ENCODE assay signal across 11 cellular contexts in the genomic region with DNA sequence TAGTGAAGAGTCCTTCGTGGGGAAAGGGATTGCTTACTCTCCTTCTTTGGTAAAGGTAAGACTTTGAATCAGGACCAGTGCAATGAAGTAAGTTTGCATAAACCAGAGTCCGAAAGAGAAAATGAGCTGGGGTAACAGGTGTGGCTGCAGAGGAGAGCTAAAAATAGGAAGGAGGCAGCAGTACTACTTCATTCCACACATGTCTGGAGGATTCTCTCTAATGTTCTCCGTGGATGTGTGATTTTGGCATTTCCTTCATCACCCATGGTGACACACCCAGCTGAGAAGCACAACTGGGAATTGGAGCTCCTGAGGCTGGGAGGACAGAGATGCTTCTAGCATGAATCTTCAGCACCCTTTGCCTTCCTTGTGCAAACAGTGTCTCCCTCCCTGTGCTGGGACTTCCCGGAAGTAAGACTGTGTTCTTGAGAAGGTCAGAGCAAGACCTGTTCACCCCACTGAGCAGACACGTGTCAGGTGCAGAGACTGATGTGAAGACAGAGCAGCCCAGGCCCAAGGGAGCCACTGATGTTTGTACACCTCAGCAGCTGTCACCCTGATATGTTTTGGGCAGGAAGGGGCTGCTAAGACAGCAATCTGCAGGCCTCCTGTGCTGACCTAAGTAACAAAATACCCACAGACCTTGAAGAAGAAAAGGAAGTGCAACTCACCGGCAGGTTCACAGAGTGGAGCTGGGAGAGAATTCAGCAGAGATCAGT. TPM values are rescaled to one million over a fixed set of nuclear protein-coding genes. Genes with fewer than 3 reads are reported as not detected.
DNase-seq lines count a peak whose midpoint lies in the region; ATAC-seq and TF ChIP-seq lines count a peak whose summit lies in the region.
"Had no signal": no experiment of that assay in that cellular context is flagged by ENCODE, and none has a peak within 500 bp of the region (broad histone marks: within the 10 kb centered on the region; RNA-seq: fewer than 3 reads in every experiment).

No MANE protein-coding gene starts in this region.

- H3K4me3 ChIP-seq in GM08714 (ENCODE audit: low read length), result peak overlapping the region; percentile 6; the same call in 1 of the 2 replicates
- no peak overlapping the region for H3K4me3 ChIP-seq in PC-3 (ENCODE audit: low read length)
- H3K4me3 ChIP-seq: lower lobe of right lung had no signal

- intact Hi-C loops in PC-3 (cut with micrococcal nuclease), result no loop called here

- ATAC-seq in GM19324 (IDR thresholded peaks at IDR 0.05; ENCODE audit: low FRiP score, unreplicated experiment) (peak; percentile 90), HG02885 (IDR thresholded peaks at IDR 0.05; ENCODE audit: poor library complexity, unreplicated experiment) (peak; percentile 87), PC-3 (no peak)

- CTCF ChIA-PET in PC-3 (lab: Charles Lee), result no interaction called here

- no peak overlapping the region for H3K9ac ChIP-seq in PC-3 (ENCODE audit: low read length)

- H3K36me3 ChIP-seq in PC-3 (ENCODE audit: low read depth, low read length), result no peaks in the 10 kb centered on the region
- H3K36me3 ChIP-seq: lower lobe of right lung had no signal

- H3K4me1 ChIP-seq in PC-3 (ENCODE audit: insufficient read depth, low read length), result no peaks in the 10 kb centered on the region
- H3K4me1 ChIP-seq: lower lobe of right lung had no signal

- POLR2A ChIA-PET in PC-3 (lab: Charles Lee; ENCODE audit: unreplicated experiment), result no interaction called here

- H3K9me3 ChIP-seq in PC-3 (ENCODE audit: low read length), result no peaks in the 10 kb centered on the region
- H3K9me3 ChIP-seq: lower lobe of right lung had no signal

- no peak for TF ChIP-seq CTCF in PC-3 (conservative IDR thresholded peaks at IDR 0.05; ENCODE audit: low read depth, low read length)

- H3K9me2 ChIP-seq in PC-3 (replicated peaks; ENCODE audit: low read length), result no peaks in the 10 kb centered on the region

- BruUV-seq in PC-3 (replicated peaks; lab: Mats Ljungman, UMichigan), result no TSS peak

- no peaks in the 10 kb centered on the region for H3K79me2 ChIP-seq in PC-3 (ENCODE audit: low read length)

- H4K20me1 ChIP-seq in PC-3 (ENCODE audit: low read length), result no peaks in the 10 kb centered on the region

- H3K27me3 ChIP-seq in PC-3 (ENCODE audit: low read length), result peaks cover 59% of the 10 kb centered on the region

- H2AFZ ChIP-seq in PC-3 (ENCODE audit: low read length), result no peak overlapping the region

- H3K4me2 ChIP-seq in PC-3 (ENCODE audit: low read length), result no peak overlapping the region

- H3K27ac ChIP-seq in PC-3 (ENCODE audit: low read length), result no peak overlapping the region
- H3K27ac ChIP-seq: lower lobe of right lung had no signal

- DNase-seq in NAMALWA (ENCODE audit: low spot score) (peak; percentile 99), DMS153 treated with DMSO at 0.1 percent for 48 hours (lab: John Stamatoyannopoulos, UW; ENCODE audit: unreplicated experiment) (no peak), PC-3 (no peak), NCI-H748 (lab: John Stamatoyannopoulos, UW; ENCODE audit: unreplicated experiment) (no peak)
- DNase-seq in activated CD4-positive, CD25-positive, alpha-beta regulatory T cell treated with anti-CD3 and anti-CD28 coated beads, Interleukin-2, amount 50 U/mL, for 72 hours, result no peak
- DNase-seq: AML-193, H9, lower lobe of right lung had no signal

- H3F3A ChIP-seq in PC-3 (ENCODE audit: low read length, unreplicated experiment), result no peaks in the 10 kb centered on the region

RNA-seq across cellular contexts. Expression of a gene that starts 13.3 kb away (rescaled TPM):
- total RNA-seq in PC-3 (2014; rRNA removed), result not detected in 2 replicates
- total RNA-seq: H9 had no signal

RNA-seq across cellular contexts. Expression of a gene that starts 29.7 kb away (rescaled TPM):
- not detected in 2 replicates for total RNA-seq in PC-3 (2014; rRNA removed)
- total RNA-seq: H9 had no signal

RNA-seq across cellular contexts. Expression of a gene that starts 35.0 kb away (rescaled TPM):
- not detected in 2 replicates for total RNA-seq in PC-3 (2014; rRNA removed)
- total RNA-seq: H9 had no signal
